ENCODE assay signal across 14 cellular contexts in the genomic region with DNA sequence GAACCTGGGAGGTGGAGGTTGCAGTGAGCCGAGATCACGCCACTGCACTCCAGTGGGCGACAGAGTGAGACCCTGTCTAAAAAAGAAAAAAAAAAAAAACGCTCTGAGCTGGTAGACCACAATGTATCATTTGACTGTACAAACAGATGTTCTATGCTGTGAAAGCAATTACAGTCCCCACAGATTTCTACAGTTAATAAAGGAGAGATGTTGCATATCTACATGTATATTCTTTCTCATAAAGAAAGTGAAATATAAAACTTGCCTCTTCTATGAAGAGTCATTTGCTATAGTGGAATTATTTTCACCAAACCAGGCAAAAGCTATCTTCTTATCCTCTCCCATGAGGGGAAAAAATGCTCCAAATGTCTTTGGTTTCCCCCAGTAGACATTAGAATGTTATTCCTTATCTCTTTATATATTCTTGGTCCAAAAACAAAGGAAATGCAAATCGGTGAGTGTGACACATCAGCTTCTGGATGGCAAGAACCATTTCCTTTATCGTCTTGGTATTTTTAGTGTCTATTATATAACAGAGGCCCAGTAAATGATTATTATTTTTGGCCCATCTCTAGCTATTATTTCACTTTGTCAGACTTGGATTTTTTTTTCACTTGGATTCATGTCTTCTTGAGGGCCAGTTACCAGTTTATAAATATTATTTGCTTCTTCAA.
DNase-seq lines count a peak whose midpoint lies in the region; ATAC-seq and TF ChIP-seq lines count a peak whose summit lies in the region.
"Had no signal": no experiment of that assay in that cellular context is flagged by ENCODE, and none has a peak within 500 bp of the region (broad histone marks: within the 10 kb centered on the region; RNA-seq: fewer than 3 reads in every experiment).

No MANE protein-coding gene starts in this region.

- peaks cover 2% of the 10 kb centered on the region; the same call in 1 of the 3 replicates for H3K4me1 Mint-ChIP-seq in GM23338

- H3K4me3 Mint-ChIP-seq in GM23338 = no peak overlapping the region

- H3F3A ChIP-seq in GM23338 (replicated peaks; ENCODE audit: low read depth) (no peaks in the 10 kb centered on the region), PC-3 (ENCODE audit: low read length, unreplicated experiment) (no peaks in the 10 kb centered on the region)

- no peaks in the 10 kb centered on the region for H3K79me2 ChIP-seq in GM23338 (replicated peaks; ENCODE audit: insufficient read depth)
- H3K79me2 ChIP-seq in PC-3 (ENCODE audit: low read length) = no peaks in the 10 kb centered on the region

- H3K27ac Mint-ChIP-seq in GM23338 = 0 out of 2 replicates have a peak overlapping the region, but pooled peaks have one; percentile 2

- ATAC-seq in GM18907 (IDR thresholded peaks at IDR 0.05; ENCODE audit: unreplicated experiment) (peak; percentile 74), GM23338 (no peak), HG03460 (IDR thresholded peaks at IDR 0.05; ENCODE audit: unreplicated experiment) (peak; percentile 51), PC-3 (no peak)

- CTCF ChIA-PET in PC-3 (lab: Charles Lee) = no interaction called here

- BruUV-seq in PC-3 (replicated peaks; lab: Mats Ljungman, UMichigan) = no TSS peak

- no peaks in the 10 kb centered on the region for H4K20me1 ChIP-seq in GM23338 (replicated peaks; ENCODE audit: insufficient read depth)
- H4K20me1 ChIP-seq in PC-3 (ENCODE audit: low read length) = no peaks in the 10 kb centered on the region

- peaks cover 5% of the 10 kb centered on the region; the same call in 1 of the 2 replicates for H3K4me1 ChIP-seq in GM23338 (ENCODE audit: insufficient read depth)
- H3K4me1 ChIP-seq in PC-3 (ENCODE audit: insufficient read depth, low read length) = peaks cover 3% of the 10 kb centered on the region; the same call in 1 of the 2 replicates

- no peaks in the 10 kb centered on the region for H3K9me3 ChIP-seq in PC-3 (ENCODE audit: low read length)

- H3K27ac ChIP-seq in GM23338 (ENCODE audit: low read depth) = no peak overlapping the region
- no peak overlapping the region for H3K27ac ChIP-seq in PC-3 (ENCODE audit: low read length)
- H3K27ac ChIP-seq: epithelial cell of prostate had no signal

- H3K4me2 ChIP-seq in GM23338 (no peak overlapping the region), PC-3 (ENCODE audit: low read length) (no peak overlapping the region)

- H3K36me3 ChIP-seq in GM23338 (ENCODE audit: insufficient read depth) (no peaks in the 10 kb centered on the region; the same call in 1 of the 2 replicates), PC-3 (ENCODE audit: low read depth, low read length) (no peaks in the 10 kb centered on the region)

- no peaks in the 10 kb centered on the region for H3K27me3 Mint-ChIP-seq in GM23338 (ENCODE audit: insufficient read depth, low read depth, poor library complexity)

- H3K27me3 ChIP-seq in GM23338 (ENCODE audit: insufficient read depth) (no peaks in the 10 kb centered on the region), PC-3 (ENCODE audit: low read length) (no peaks in the 10 kb centered on the region)

- TF ChIP-seq CTCF in GM23338 (conservative IDR thresholded peaks at IDR 0.05; ENCODE audit: low read depth in 2 of 2) (no peak), PC-3 (conservative IDR thresholded peaks at IDR 0.05; ENCODE audit: low read depth, low read length) (no peak)

- no peak overlapping the region for H3K9ac ChIP-seq in PC-3 (ENCODE audit: low read length)

- H3K9me2 ChIP-seq in GM23338 (ENCODE audit: insufficient read depth) (no peaks in the 10 kb centered on the region), PC-3 (replicated peaks; ENCODE audit: low read length) (no peaks in the 10 kb centered on the region)

- no peak for DNase-seq in GM23338 (ENCODE audit: low spot score)
- peak; percentile 24 for DNase-seq in pulmonary artery endothelial cell (ENCODE audit: low read depth, low spot score)
- DNase-seq in posterior vena cava (ENCODE audit: low spot score) = no peak
- no peak for DNase-seq in PC-3
- DNase-seq in DMS153 (lab: John Stamatoyannopoulos, UW) = no peak
- no peak for DNase-seq in HuH-7.5 (ENCODE audit: low spot score)
- DNase-seq: kidney glomerular epithelial cell; NCI-H146; stimulated activated CD4-positive, alpha-beta T cell treated with anti-CD3 and anti-CD28 coated beads, Interleukin-4, amount 100 ng/mL, for 4 hours; trophoblast cell had no signal

- H3K4me3 ChIP-seq in GM23338 (no peak overlapping the region), PC-3 (ENCODE audit: low read length) (no peak overlapping the region)

- H3K36me3 Mint-ChIP-seq in GM23338 (ENCODE audit: low read depth) = no peaks in the 10 kb centered on the region

- intact Hi-C loops in posterior vena cava (cut with DNase I) = no loop called here
- intact Hi-C loops in PC-3 (cut with micrococcal nuclease) = no loop called here

- POLR2A ChIA-PET in PC-3 (lab: Charles Lee; ENCODE audit: unreplicated experiment) = no interaction called here

- H3K9me3 Mint-ChIP-seq in GM23338 = no peaks in the 10 kb centered on the region
- H3K9me3 Mint-ChIP-seq: activated naive CD4-positive, alpha-beta T cell treated with anti-CD3 and anti-CD28 coated beads, Interleukin-2, amount 50 U/mL, for 72 hours had no signal

- no peak overlapping the region for H2AFZ ChIP-seq in GM23338
- no peak overlapping the region for H2AFZ ChIP-seq in PC-3 (ENCODE audit: low read length)

TF ChIP-seq in GM23338, 12 proteins besides CTCF, POLR2A, EP300 and RAD21 (continues in another document):
- TF ChIP-seq STAT1 (IDR thresholded peaks at IDR 0.05; ENCODE audit: unreplicated experiment) (no peak), JUNB (IDR thresholded peaks at IDR 0.05; ENCODE audit: unreplicated experiment) (no peak), POLR2AphosphoS5 (IDR thresholded peaks at IDR 0.05; ENCODE audit: low read depth) (no peak), ZNF114 (CRISPR knock-in tag; IDR thresholded peaks at IDR 0.05) (no peak), EZH2 (IDR thresholded peaks at IDR 0.05; ENCODE audit: low read depth, unreplicated experiment) (no peak), ZNF331 (CRISPR knock-in tag; IDR thresholded peaks at IDR 0.05; ENCODE audit: low read depth) (no peak)
- TF ChIP-seq, protein P1, sequence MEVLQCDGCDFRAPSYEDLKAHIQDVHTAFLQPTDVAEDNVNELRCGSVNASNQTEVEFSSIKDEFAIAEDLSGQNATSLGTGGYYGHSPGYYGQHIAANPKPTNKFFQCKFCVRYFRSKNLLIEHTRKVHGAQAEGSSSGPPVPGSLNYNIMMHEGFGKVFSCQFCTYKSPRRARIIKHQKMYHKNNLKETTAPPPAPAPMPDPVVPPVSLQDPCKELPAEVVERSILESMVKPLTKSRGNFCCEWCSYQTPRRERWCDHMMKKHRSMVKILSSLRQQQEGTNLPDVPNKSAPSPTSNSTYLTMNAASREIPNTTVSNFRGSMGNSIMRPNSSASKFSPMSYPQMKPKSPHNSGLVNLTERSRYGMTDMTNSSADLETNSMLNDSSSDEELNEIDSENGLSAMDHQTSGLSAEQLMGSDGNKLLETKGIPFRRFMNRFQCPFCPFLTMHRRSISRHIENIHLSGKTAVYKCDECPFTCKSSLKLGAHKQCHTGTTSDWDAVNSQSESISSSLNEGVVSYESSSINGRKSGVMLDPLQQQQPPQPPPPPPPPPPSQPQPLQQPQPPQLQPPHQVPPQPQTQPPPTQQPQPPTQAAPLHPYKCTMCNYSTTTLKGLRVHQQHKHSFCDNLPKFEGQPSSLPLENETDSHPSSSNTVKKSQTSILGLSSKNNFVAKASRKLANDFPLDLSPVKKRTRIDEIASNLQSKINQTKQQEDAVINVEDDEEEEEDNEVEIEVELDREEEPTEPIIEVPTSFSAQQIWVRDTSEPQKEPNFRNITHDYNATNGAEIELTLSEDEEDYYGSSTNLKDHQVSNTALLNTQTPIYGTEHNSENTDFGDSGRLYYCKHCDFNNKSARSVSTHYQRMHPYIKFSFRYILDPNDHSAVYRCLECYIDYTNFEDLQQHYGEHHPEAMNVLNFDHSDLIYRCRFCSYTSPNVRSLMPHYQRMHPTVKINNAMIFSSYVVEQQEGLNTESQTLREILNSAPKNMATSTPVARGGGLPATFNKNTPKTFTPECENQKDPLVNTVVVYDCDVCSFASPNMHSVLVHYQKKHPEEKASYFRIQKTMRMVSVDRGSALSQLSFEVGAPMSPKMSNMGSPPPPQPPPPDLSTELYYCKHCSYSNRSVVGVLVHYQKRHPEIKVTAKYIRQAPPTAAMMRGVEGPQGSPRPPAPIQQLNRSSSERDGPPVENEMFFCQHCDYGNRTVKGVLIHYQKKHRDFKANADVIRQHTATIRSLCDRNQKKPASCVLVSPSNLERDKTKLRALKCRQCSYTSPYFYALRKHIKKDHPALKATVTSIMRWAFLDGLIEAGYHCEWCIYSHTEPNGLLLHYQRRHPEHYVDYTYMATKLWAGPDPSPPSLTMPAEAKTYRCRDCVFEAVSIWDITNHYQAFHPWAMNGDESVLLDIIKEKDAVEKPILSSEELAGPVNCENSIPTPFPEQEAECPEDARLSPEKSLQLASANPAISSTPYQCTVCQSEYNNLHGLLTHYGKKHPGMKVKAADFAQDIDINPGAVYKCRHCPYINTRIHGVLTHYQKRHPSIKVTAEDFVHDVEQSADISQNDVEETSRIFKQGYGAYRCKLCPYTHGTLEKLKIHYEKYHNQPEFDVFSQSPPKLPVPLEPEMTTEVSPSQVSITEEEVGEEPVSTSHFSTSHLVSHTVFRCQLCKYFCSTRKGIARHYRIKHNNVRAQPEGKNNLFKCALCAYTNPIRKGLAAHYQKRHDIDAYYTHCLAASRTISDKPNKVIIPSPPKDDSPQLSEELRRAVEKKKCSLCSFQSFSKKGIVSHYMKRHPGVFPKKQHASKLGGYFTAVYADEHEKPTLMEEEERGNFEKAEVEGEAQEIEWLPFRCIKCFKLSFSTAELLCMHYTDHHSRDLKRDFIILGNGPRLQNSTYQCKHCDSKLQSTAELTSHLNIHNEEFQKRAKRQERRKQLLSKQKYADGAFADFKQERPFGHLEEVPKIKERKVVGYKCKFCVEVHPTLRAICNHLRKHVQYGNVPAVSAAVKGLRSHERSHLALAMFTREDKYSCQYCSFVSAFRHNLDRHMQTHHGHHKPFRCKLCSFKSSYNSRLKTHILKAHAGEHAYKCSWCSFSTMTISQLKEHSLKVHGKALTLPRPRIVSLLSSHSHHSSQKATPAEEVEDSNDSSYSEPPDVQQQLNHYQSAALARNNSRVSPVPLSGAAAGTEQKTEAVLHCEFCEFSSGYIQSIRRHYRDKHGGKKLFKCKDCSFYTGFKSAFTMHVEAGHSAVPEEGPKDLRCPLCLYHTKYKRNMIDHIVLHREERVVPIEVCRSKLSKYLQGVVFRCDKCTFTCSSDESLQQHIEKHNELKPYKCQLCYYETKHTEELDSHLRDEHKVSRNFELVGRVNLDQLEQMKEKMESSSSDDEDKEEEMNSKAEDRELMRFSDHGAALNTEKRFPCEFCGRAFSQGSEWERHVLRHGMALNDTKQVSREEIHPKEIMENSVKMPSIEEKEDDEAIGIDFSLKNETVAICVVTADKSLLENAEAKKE (CRISPR knock-in tag; IDR thresholded peaks at IDR 0.05) = no peak

Comparison
In these comparisons a context has a peak if more than half of its experiments do, and no peak if none do; other contexts are left out.
1. ATAC-seq: peak in GM18907 (single experiment) and HG03460 (single experiment); none in GM23338 (single experiment) and PC-3 (single experiment).